ENCODE assay signal across 9 cellular contexts in genomic region chr7:94374231-94374630, GRCh38. TPM values are rescaled to one million over a fixed set of nuclear protein-coding genes. Genes with fewer than 3 reads are reported as not detected.
DNase-seq lines count a peak whose midpoint lies in the region; ATAC-seq and TF ChIP-seq lines count a peak whose summit lies in the region.
"Had no signal": no experiment of that assay in that cellular context is flagged by ENCODE, and none has a peak within 500 bp of the region (broad histone marks: within the 10 kb centered on the region; RNA-seq: fewer than 3 reads in every experiment).

No MANE protein-coding gene starts in this region.

- peaks cover 23% of the 10 kb centered on the region for H3K4me1 ChIP-seq in neural progenitor cell

- H3K9me3 Mint-ChIP-seq in neural progenitor cell: peaks cover 13% of the 10 kb centered on the region
- no peaks in the 10 kb centered on the region for H3K9me3 Mint-ChIP-seq in activated T-helper 17 cell treated with anti-CD3 and anti-CD28 coated beads, Interleukin-2, amount 50 U/mL, for 72 hours
- H3K9me3 Mint-ChIP-seq: stimulated activated memory B cell treated with anti-CD40 and anti-IgM and Interleukin-4, amounts not matched to agents 10 μg/mL and 1 μg/mL and 100 μg/mL, for 72 hours had no signal

- TF ChIP-seq CTCF in fibroblast of villous mesenchyme (IDR thresholded peaks at IDR 0.05; ENCODE audit: insufficient read depth, low read depth, low read length) (peak; percentile 19), neural progenitor cell (IDR thresholded peaks at IDR 0.05) (no peak)

- H3K4me3 Mint-ChIP-seq in neural progenitor cell: no peak overlapping the region
- H3K4me3 Mint-ChIP-seq in activated T-helper 17 cell treated with anti-CD3 and anti-CD28 coated beads, Interleukin-2, amount 50 U/mL, for 72 hours: no peak overlapping the region
- H3K4me3 Mint-ChIP-seq: stimulated activated memory B cell treated with anti-CD40 and anti-IgM and Interleukin-4, amounts not matched to agents 10 μg/mL and 1 μg/mL and 100 μg/mL, for 72 hours had no signal

- no peaks in the 10 kb centered on the region for H3K79me2 ChIP-seq in neural progenitor cell (ENCODE audit: low read depth)

- no peaks in the 10 kb centered on the region for H3K27me3 ChIP-seq in neural progenitor cell

- no peaks in the 10 kb centered on the region for H4K20me1 ChIP-seq in neural progenitor cell (ENCODE audit: low read depth)

- H3K9ac ChIP-seq in neural progenitor cell: no peak overlapping the region

- H3K36me3 Mint-ChIP-seq in neural progenitor cell: no peaks in the 10 kb centered on the region
- no peaks in the 10 kb centered on the region for H3K36me3 Mint-ChIP-seq in activated T-helper 17 cell treated with anti-CD3 and anti-CD28 coated beads, Interleukin-2, amount 50 U/mL, for 72 hours (ENCODE audit: low read depth)
- H3K36me3 Mint-ChIP-seq: stimulated activated memory B cell treated with anti-CD40 and anti-IgM and Interleukin-4, amounts not matched to agents 10 μg/mL and 1 μg/mL and 100 μg/mL, for 72 hours had no signal

- H3F3A ChIP-seq in neural progenitor cell (ENCODE audit: low read depth): peaks cover 10% of the 10 kb centered on the region

- H3K9me3 ChIP-seq in neural progenitor cell (ENCODE audit: low read depth): no peaks in the 10 kb centered on the region

- peak overlapping the region; percentile 89 for H3K27ac Mint-ChIP-seq in neural progenitor cell
- H3K27ac Mint-ChIP-seq in activated T-helper 17 cell treated with anti-CD3 and anti-CD28 coated beads, Interleukin-2, amount 50 U/mL, for 72 hours: no peak overlapping the region
- H3K27ac Mint-ChIP-seq: stimulated activated memory B cell treated with anti-CD40 and anti-IgM and Interleukin-4, amounts not matched to agents 10 μg/mL and 1 μg/mL and 100 μg/mL, for 72 hours had no signal

- H3K27me3 Mint-ChIP-seq in neural progenitor cell (ENCODE audit: insufficient read depth, low read depth): no peaks in the 10 kb centered on the region
- H3K27me3 Mint-ChIP-seq in activated T-helper 17 cell treated with anti-CD3 and anti-CD28 coated beads, Interleukin-2, amount 50 U/mL, for 72 hours: peaks cover 18% of the 10 kb centered on the region
- H3K27me3 Mint-ChIP-seq: stimulated activated memory B cell treated with anti-CD40 and anti-IgM and Interleukin-4, amounts not matched to agents 10 μg/mL and 1 μg/mL and 100 μg/mL, for 72 hours had no signal

- H2AFZ ChIP-seq in neural progenitor cell (replicated peaks): peak overlapping the region; percentile 85

- peaks cover 25% of the 10 kb centered on the region for H3K4me1 Mint-ChIP-seq in neural progenitor cell
- H3K4me1 Mint-ChIP-seq in activated T-helper 17 cell treated with anti-CD3 and anti-CD28 coated beads, Interleukin-2, amount 50 U/mL, for 72 hours: no peaks in the 10 kb centered on the region
- H3K4me1 Mint-ChIP-seq: stimulated activated memory B cell treated with anti-CD40 and anti-IgM and Interleukin-4, amounts not matched to agents 10 μg/mL and 1 μg/mL and 100 μg/mL, for 72 hours had no signal

- H3K4me2 ChIP-seq in neural progenitor cell: no peak overlapping the region

- no peaks in the 10 kb centered on the region for H3K36me3 ChIP-seq in neural progenitor cell

- H3K4me3 ChIP-seq in fibroblast of villous mesenchyme (ENCODE audit: low read depth, low read length): peak overlapping the region; percentile 55
- no peak overlapping the region for H3K4me3 ChIP-seq in neural progenitor cell

- peak; percentile 92 for DNase-seq in AG08395 (ENCODE audit: low spot score)
- peak; percentile 91 for DNase-seq in RPMI7951 (ENCODE audit: low read depth)
- peak; percentile 89 for DNase-seq in fibroblast of villous mesenchyme (ENCODE audit: low read depth)
- DNase-seq in neural progenitor cell (ENCODE audit: low spot score): peak; percentile 49
- DNase-seq in NCI-H1694 (lab: John Stamatoyannopoulos, UW): no peak

- no peak overlapping the region for H3K27ac ChIP-seq in neural progenitor cell

- ATAC-seq in HG03521 (IDR thresholded peaks at IDR 0.05; ENCODE audit: unreplicated experiment): no peak
- ATAC-seq in HG03432 (IDR thresholded peaks at IDR 0.05; ENCODE audit: unreplicated experiment): no peak
- no peak for ATAC-seq in activated T-helper 17 cell treated with anti-CD3 and anti-CD28 coated beads, Interleukin-2, amount 50 U/mL, for 72 hours (replicated peaks)
- ATAC-seq: stimulated activated memory B cell treated with anti-CD40 and anti-IgM and Interleukin-4, amounts not matched to agents 10 μg/mL and 1 μg/mL and 100 μg/mL, for 72 hours had no signal

RNA-seq across cellular contexts. Expression of gene COL1A2, which starts 20.5 kb away (rescaled TPM):
- 1,601 and 1,652 TPM in 2 replicates for total RNA-seq in RPMI7951 (2014; rRNA removed; shearing (Covaris generic))
- total RNA-seq in fibroblast of villous mesenchyme (2,828 and 5,152 TPM in 2 replicates), neural progenitor cell (ENCODE audit: low replicate concordance) (28.0 and 47.9 TPM in 2 replicates)
- total RNA-seq in activated T-helper 17 cell treated with anti-CD3 and anti-CD28 coated beads, Interleukin-2, amount 50 U/mL, for 72 hours: not detected

Comparison
In these comparisons a context has a peak if more than half of its experiments do, and no peak if none do; other contexts are left out.
1. RNA of gene COL1A2, which starts 20.5 kb away (total RNA-seq): 2,828 to 5,152 TPM in fibroblast of villous mesenchyme and 1,601 to 1,652 TPM in RPMI7951; 28.0 to 47.9 TPM in neural progenitor cell and not detected in activated T-helper 17 cell treated with anti-CD3 and anti-CD28 coated beads, Interleukin-2, amount 50 U/mL, for 72 hours; every median in the first group is over 10 times any median in the second.